Comparison of ENCODE assay signal across 16 cellular contexts in the genomic region with DNA sequence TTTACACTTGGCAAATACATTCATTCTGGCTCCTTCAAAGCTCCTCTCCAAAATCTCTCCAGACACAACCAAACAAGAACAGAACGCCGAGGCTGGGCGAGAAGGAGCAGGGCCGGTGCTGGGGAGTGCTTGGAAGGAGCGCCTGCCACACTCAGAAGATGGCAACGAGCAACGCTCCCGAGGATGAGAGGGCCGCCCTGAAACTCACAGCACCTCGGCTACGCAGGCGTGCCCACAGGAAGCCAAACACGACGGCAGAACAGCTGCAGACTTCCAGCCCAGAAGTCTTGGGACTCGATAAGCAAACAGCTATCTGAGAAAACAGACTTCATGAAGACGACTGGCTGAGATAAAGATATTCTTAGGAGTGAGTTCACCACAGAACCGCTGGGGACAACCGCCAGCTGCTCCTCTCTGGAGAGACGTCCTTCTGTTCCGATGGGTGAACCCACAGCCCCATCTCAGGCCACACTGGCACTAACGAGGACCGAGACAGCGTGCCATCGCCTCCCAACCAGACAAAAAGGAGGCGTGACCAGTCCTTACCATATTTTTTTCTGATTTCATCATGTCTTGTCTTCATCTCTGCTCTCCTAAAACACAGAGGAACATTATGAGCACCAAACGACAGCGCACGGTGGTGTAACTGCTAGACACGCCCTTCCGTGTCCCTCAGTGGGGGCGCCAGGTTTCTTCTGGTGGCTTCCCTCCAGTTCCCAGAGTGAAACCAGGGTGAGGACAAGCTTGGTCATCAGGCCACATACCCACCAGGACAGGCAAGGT. TPM values are rescaled to one million over a fixed set of nuclear protein-coding genes. Genes with fewer than 3 reads are reported as not detected.
DNase-seq lines count a peak whose midpoint lies in the region; ATAC-seq and TF ChIP-seq lines count a peak whose summit lies in the region.
"Had no signal": no experiment of that assay in that cellular context is flagged by ENCODE, and none has a peak within 500 bp of the region (broad histone marks: within the 10 kb centered on the region; RNA-seq: fewer than 3 reads in every experiment).

No MANE protein-coding gene starts in this region.

- no peaks in the 10 kb centered on the region for H3K9me3 Mint-ChIP-seq in activated naive CD8-positive, alpha-beta T cell (ENCODE audit: low read depth)
- H3K9me3 Mint-ChIP-seq in activated naive CD8-positive, alpha-beta T cell treated with anti-CD3 and anti-CD28 coated beads for 36 hours, result no peaks in the 10 kb centered on the region
- H3K9me3 Mint-ChIP-seq in T-cell, result no peaks in the 10 kb centered on the region
- H3K9me3 Mint-ChIP-seq in glutamatergic neuron (ENCODE audit: unreplicated experiment), result peaks cover 6% of the 10 kb centered on the region
- no peaks in the 10 kb centered on the region for H3K9me3 Mint-ChIP-seq in stimulated activated effector memory CD8-positive, alpha-beta T cell treated with anti-CD3 and anti-CD28 coated beads, Interleukin-12 subunit alpha, Interleukin-12 subunit beta, amount 100 ng/mL, for 72 hours
- H3K9me3 Mint-ChIP-seq: activated naive CD8-positive, alpha-beta T cell treated with anti-CD3 and anti-CD28 coated beads, Interleukin-2, amount 10 ng/mL, durations not matched to agents 7 days and 5 days had no signal

- H3K27me3 Mint-ChIP-seq in activated naive CD8-positive, alpha-beta T cell, result no peaks in the 10 kb centered on the region
- no peaks in the 10 kb centered on the region for H3K27me3 Mint-ChIP-seq in activated naive CD8-positive, alpha-beta T cell treated with anti-CD3 and anti-CD28 coated beads for 36 hours
- no peaks in the 10 kb centered on the region for H3K27me3 Mint-ChIP-seq in T-cell
- peaks cover 10% of the 10 kb centered on the region for H3K27me3 Mint-ChIP-seq in glutamatergic neuron (ENCODE audit: unreplicated experiment)
- H3K27me3 Mint-ChIP-seq: activated naive CD8-positive, alpha-beta T cell treated with anti-CD3 and anti-CD28 coated beads, Interleukin-2, amount 10 ng/mL, durations not matched to agents 7 days and 5 days had no signal

- H3K27ac Mint-ChIP-seq in activated naive CD8-positive, alpha-beta T cell, result peak overlapping the region; percentile 86
- no peak overlapping the region for H3K27ac Mint-ChIP-seq in activated naive CD8-positive, alpha-beta T cell treated with anti-CD3 and anti-CD28 coated beads for 36 hours
- peak overlapping the region; percentile 86 to 91 for H3K27ac Mint-ChIP-seq in T-cell
- H3K27ac Mint-ChIP-seq in glutamatergic neuron (ENCODE audit: unreplicated experiment), result peak overlapping the region; percentile 68
- peak overlapping the region; percentile 63 for H3K27ac Mint-ChIP-seq in stimulated activated effector memory CD8-positive, alpha-beta T cell treated with anti-CD3 and anti-CD28 coated beads, Interleukin-12 subunit alpha, Interleukin-12 subunit beta, amount 100 ng/mL, for 72 hours
- H3K27ac Mint-ChIP-seq: activated naive CD8-positive, alpha-beta T cell treated with anti-CD3 and anti-CD28 coated beads, Interleukin-2, amount 10 ng/mL, durations not matched to agents 7 days and 5 days had no signal

- peak; percentile 40 to 71 (median 56) for ATAC-seq in T-cell (replicated peaks in 1 of 4)
- no peak for ATAC-seq in stimulated activated effector memory CD8-positive, alpha-beta T cell treated with anti-CD3 and anti-CD28 coated beads, Interleukin-12 subunit alpha, Interleukin-12 subunit beta, amount 100 ng/mL, for 72 hours
- no peak for ATAC-seq in left colon
- ATAC-seq: lower lobe of right lung had no signal

- H3K36me3 Mint-ChIP-seq in activated naive CD8-positive, alpha-beta T cell, result no peaks in the 10 kb centered on the region
- peaks cover 10% of the 10 kb centered on the region for H3K36me3 Mint-ChIP-seq in activated naive CD8-positive, alpha-beta T cell treated with anti-CD3 and anti-CD28 coated beads for 36 hours
- H3K36me3 Mint-ChIP-seq in T-cell (peaks cover 53% of the 10 kb centered on the region), glutamatergic neuron (ENCODE audit: unreplicated experiment) (no peaks in the 10 kb centered on the region)
- peaks cover 100% of the 10 kb centered on the region for H3K36me3 Mint-ChIP-seq in stimulated activated effector memory CD8-positive, alpha-beta T cell treated with anti-CD3 and anti-CD28 coated beads, Interleukin-12 subunit alpha, Interleukin-12 subunit beta, amount 100 ng/mL, for 72 hours

- peaks cover 34% of the 10 kb centered on the region for H3K4me1 Mint-ChIP-seq in activated naive CD8-positive, alpha-beta T cell (ENCODE audit: low read depth)
- H3K4me1 Mint-ChIP-seq in activated naive CD8-positive, alpha-beta T cell treated with anti-CD3 and anti-CD28 coated beads for 36 hours, result peaks cover 18% of the 10 kb centered on the region
- H3K4me1 Mint-ChIP-seq in T-cell, result peaks cover 42 to 58% (median 55%) of the 10 kb centered on the region in 3 donors
- peaks cover 28% of the 10 kb centered on the region for H3K4me1 Mint-ChIP-seq in glutamatergic neuron (ENCODE audit: low read depth, unreplicated experiment)
- peaks cover 27% of the 10 kb centered on the region for H3K4me1 Mint-ChIP-seq in stimulated activated effector memory CD8-positive, alpha-beta T cell treated with anti-CD3 and anti-CD28 coated beads, Interleukin-12 subunit alpha, Interleukin-12 subunit beta, amount 100 ng/mL, for 72 hours

- TF ChIP-seq CTCF in glutamatergic neuron (IDR thresholded peaks at IDR 0.05; ENCODE audit: partially characterized antibody, unreplicated experiment), result no peak

- H3K4me3 Mint-ChIP-seq in activated naive CD8-positive, alpha-beta T cell, result no peak overlapping the region
- no peak overlapping the region for H3K4me3 Mint-ChIP-seq in activated naive CD8-positive, alpha-beta T cell treated with anti-CD3 and anti-CD28 coated beads for 36 hours
- H3K4me3 Mint-ChIP-seq in T-cell (peak overlapping the region in 2 of 3 donors; percentile 41 to 57), glutamatergic neuron (ENCODE audit: unreplicated experiment) (no peak overlapping the region)
- H3K4me3 Mint-ChIP-seq in stimulated activated effector memory CD8-positive, alpha-beta T cell treated with anti-CD3 and anti-CD28 coated beads, Interleukin-12 subunit alpha, Interleukin-12 subunit beta, amount 100 ng/mL, for 72 hours, result no peak overlapping the region
- H3K4me3 Mint-ChIP-seq: activated naive CD8-positive, alpha-beta T cell treated with anti-CD3 and anti-CD28 coated beads, Interleukin-2, amount 10 ng/mL, durations not matched to agents 7 days and 5 days had no signal

- POLR2A ChIA-PET in T-cell (lab: Charles Lee), result interaction anchor here (0.5 to 0.6 kb wide), 2 partner anchors 19 to 976 kb away, joined by 3 to 4 read pairs; no protein-coding TSS in a partner anchor

- DNase-seq in activated naive CD8-positive, alpha-beta T cell treated with anti-CD3 and anti-CD28 coated beads for 36 hours, result no peak
- peak in 8 of 34 experiments; percentile 8 to 51 (median 34) for DNase-seq in T-cell
- DNase-seq in glutamatergic neuron, result no peak
- DNase-seq in stimulated activated effector memory CD8-positive, alpha-beta T cell treated with anti-CD3 and anti-CD28 coated beads, Interleukin-12 subunit alpha, Interleukin-12 subunit beta, amount 100 ng/mL, for 72 hours (ENCODE audit: low spot score in 2 of 2), result no peak
- DNase-seq in NCI-H345 (lab: John Stamatoyannopoulos, UW), result no peak
- DNase-seq in NCI-H1417 (lab: John Stamatoyannopoulos, UW), result no peak
- no peak for DNase-seq in left colon
- DNase-seq: activated CD4-positive, alpha-beta T cell treated with anti-CD3 and anti-CD28 coated beads for 48 hours; activated naive CD8-positive, alpha-beta T cell treated with anti-CD3 and anti-CD28 coated beads, Interleukin-2, amount 10 ng/mL, durations not matched to agents 7 days and 5 days; cerebellar nuclear complex; DMS79; hypothalamus; lower lobe of right lung; NCI-H2081 treated with DMSO at 0.1 percent for 48 hours; stimulated activated CD4-positive, alpha-beta T cell treated with anti-CD3 and anti-CD28 coated beads, Interleukin-15, amount 100 ng/mL, for 24 hours had no signal

- CTCF ChIA-PET in T-cell (lab: Charles Lee), result no interaction called here

- intact Hi-C loops in left colon (cut with DNase I, micrococcal nuclease), result no loop called here

RNA-seq across cellular contexts. Expression of a gene that starts 18.6 kb away (rescaled TPM):
- 10 to 100 TPM; 40.3 to 44.7 TPM for total RNA-seq in activated naive CD8-positive, alpha-beta T cell treated with anti-CD3 and anti-CD28 coated beads for 36 hours
- total RNA-seq in T-cell, result 10 to 100 TPM; 73.4 to 91.1 (median 90.2) TPM
- 249 TPM for total RNA-seq in glutamatergic neuron (ENCODE audit: unreplicated experiment)
- total RNA-seq in left colon, result 100 to 1,000 TPM; 206 to 380 TPM

RNA-seq across cellular contexts. Expression of a gene that starts 37.0 kb away (rescaled TPM):
- total RNA-seq in activated naive CD8-positive, alpha-beta T cell treated with anti-CD3 and anti-CD28 coated beads for 36 hours, result 10 to 100 TPM; 90.5 to 92.5 TPM
- 10 to 100 TPM; 49.1 to 77.1 (median 53.7) TPM for total RNA-seq in T-cell
- total RNA-seq in glutamatergic neuron (ENCODE audit: unreplicated experiment), result 63.5 TPM
- 10 to 100 TPM; 67.3 to 73.2 TPM for total RNA-seq in left colon

RNA-seq across cellular contexts. Expression of a gene that starts 53.2 kb away (rescaled TPM):
- total RNA-seq in activated naive CD8-positive, alpha-beta T cell treated with anti-CD3 and anti-CD28 coated beads for 36 hours, result 100 to 1,000 TPM; 115 to 124 TPM
- total RNA-seq in T-cell (100 to 1,000 TPM; 124 to 157 (median 134) TPM), glutamatergic neuron (ENCODE audit: unreplicated experiment) (77.7 TPM), left colon (10 to 100 TPM; 56.7 to 79.4 TPM)

Comparison
In these comparisons a context has a peak if more than half of its experiments do, and no peak if none do; other contexts are left out.
1. H3K4me3 Mint-ChIP-seq: peak in T-cell (2 of 3); none in activated naive CD8-positive, alpha-beta T cell (single experiment), activated naive CD8-positive, alpha-beta T cell treated with anti-CD3 and anti-CD28 coated beads for 36 hours (single experiment), glutamatergic neuron (single experiment) and stimulated activated effector memory CD8-positive, alpha-beta T cell treated with anti-CD3 and anti-CD28 coated beads, Interleukin-12 subunit alpha, Interleukin-12 subunit beta, amount 100 ng/mL, for 72 hours (single experiment).
2. ATAC-seq: peak in T-cell (4 of 4); none in stimulated activated effector memory CD8-positive, alpha-beta T cell treated with anti-CD3 and anti-CD28 coated beads, Interleukin-12 subunit alpha, Interleukin-12 subunit beta, amount 100 ng/mL, for 72 hours (single experiment) and left colon (single experiment).